Comparison of ENCODE assay signal across 19 cellular contexts in the genomic region with DNA sequence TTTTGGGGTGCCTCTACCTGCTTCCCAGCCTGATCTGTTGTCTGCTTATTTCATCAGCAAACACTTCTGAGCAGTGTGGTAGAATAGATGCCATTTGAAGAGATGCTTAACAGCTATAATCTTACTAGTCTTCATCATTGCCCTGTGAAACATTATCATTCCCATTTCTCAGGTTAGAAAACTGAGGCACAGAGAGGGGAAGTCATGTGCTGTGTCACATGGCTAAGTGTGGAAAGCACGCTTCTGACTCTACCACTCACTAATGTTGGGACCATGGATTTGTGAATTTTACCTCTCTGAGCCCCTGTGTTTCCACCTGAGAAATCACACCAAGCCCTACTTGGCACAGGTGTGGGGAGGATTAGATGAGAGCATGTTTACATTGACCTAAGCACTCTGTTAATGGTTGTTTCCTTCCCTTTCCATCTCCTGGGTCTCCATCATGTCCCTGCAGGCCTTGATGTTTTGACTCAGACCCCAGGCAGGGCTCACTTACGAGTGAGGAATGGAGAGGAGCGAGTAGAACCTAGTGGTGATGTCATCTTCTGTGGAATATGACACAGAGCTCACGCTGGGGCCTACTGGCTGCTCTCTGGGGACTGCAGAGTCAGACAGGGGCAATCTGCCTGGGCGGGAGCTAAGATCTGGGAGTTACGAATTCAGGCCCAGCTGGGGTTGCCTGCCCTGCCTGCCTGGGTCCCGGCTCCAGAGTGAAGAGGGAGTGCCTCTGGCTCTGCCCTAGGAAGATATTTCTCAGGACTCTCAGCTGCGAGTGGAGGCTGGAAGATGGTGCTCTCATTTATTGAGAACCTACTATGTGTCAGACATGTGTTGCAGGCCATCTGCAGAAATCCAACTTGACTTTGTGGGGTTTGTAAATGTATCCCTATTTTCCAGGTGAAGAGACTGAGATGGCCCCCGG.
DNase-seq lines count a peak whose midpoint lies in the region; ATAC-seq, FAIRE-seq and TF ChIP-seq lines count a peak whose summit lies in the region.
"Had no signal": no experiment of that assay in that cellular context is flagged by ENCODE, and none has a peak within 500 bp of the region (broad histone marks: within the 10 kb centered on the region; RNA-seq: fewer than 3 reads in every experiment).

No MANE protein-coding gene starts in this region.

- no peak overlapping the region for H3K4ac ChIP-seq in neuronal stem cell (ENCODE audit: low read length)

- H4K20me1 ChIP-seq in astrocyte (ENCODE audit: insufficient read depth, low read length) = no peaks in the 10 kb centered on the region

- no peak overlapping the region for H4K91ac ChIP-seq in neuronal stem cell (ENCODE audit: low read depth, low read length, poor library complexity)

- H3K4me3 ChIP-seq in MG63 (no peak overlapping the region), astrocyte (ENCODE audit: insufficient read depth, low read depth, low read length) (no peak overlapping the region), neuronal stem cell (ENCODE audit: low read length in 2 of 2) (no peak overlapping the region)
- H3K4me3 ChIP-seq: uterus had no signal

- no peaks in the 10 kb centered on the region for H3K4me1 Mint-ChIP-seq in astrocyte (ENCODE audit: low read depth, unreplicated experiment)
- peaks cover 8% of the 10 kb centered on the region for H3K4me1 Mint-ChIP-seq in stimulated activated naive CD8-positive, alpha-beta T cell treated with anti-CD3 and anti-CD28 coated beads, Interleukin-15, amount 100 ng/mL, for 72 hours

- H2AFZ ChIP-seq in astrocyte (ENCODE audit: low read depth, low read length) (no peak overlapping the region), neuronal stem cell (ENCODE audit: low read length) (no peak overlapping the region)

- H2AK5ac ChIP-seq in neuronal stem cell (ENCODE audit: low read depth, low read length) = no peak overlapping the region

- no peak overlapping the region for H3K4me2 ChIP-seq in astrocyte (ENCODE audit: low read length)
- no peak overlapping the region for H3K4me2 ChIP-seq in neuronal stem cell (ENCODE audit: insufficient read depth, low read length, poor library complexity, severe bottlenecking)
- H3K4me2 ChIP-seq: SK-N-SH had no signal

- TF ChIP-seq CTCF in astrocyte (IDR thresholded peaks at IDR 0.05; ENCODE audit: insufficient read depth, low read depth, low read length) = no peak
- TF ChIP-seq CTCF in GM13977 (IDR thresholded peaks at IDR 0.05; ENCODE audit: extremely low read depth, insufficient read depth, missing control alignments) = no peak

- H3K23ac ChIP-seq in neuronal stem cell (ENCODE audit: low read depth, low read length, poor library complexity) = no peak overlapping the region

- no peaks in the 10 kb centered on the region for H3K36me3 ChIP-seq in MG63
- no peaks in the 10 kb centered on the region for H3K36me3 ChIP-seq in astrocyte (ENCODE audit: insufficient read depth, low read length)
- no peaks in the 10 kb centered on the region for H3K36me3 ChIP-seq in neuronal stem cell (replicated peaks in 1 of 2; ENCODE audit: control insufficient read depth in 2 of 2, insufficient read depth in 2 of 2, low read length in 2 of 2)
- H3K36me3 ChIP-seq: uterus had no signal

- H3K27me3 ChIP-seq in MG63 (peaks cover 44% of the 10 kb centered on the region), astrocyte (ENCODE audit: insufficient read depth, low read length) (peaks cover 36% of the 10 kb centered on the region), neuronal stem cell (ENCODE audit: control insufficient read depth in 3 of 3, insufficient read depth in 3 of 3, low read depth in 1 of 3, low read length in 3 of 3) (peaks cover 0 to 63% (median 0%) of the 10 kb centered on the region in 3 experiments)

- in situ Hi-C loops in GM13977 (cut with MboI; ENCODE audit: low pct_unique_long_range_greater_than_20kb, low sequenced_read_pairs, unreplicated experiment) = no loop called here

- no peak overlapping the region for H2BK12ac ChIP-seq in neuronal stem cell (ENCODE audit: low read length)

- DNase-seq in NCI-H1694 (lab: John Stamatoyannopoulos, UW) = peak; percentile 23
- DNase-seq in NCI-H1694 treated with DMSO at 0.1 percent for 48 hours (lab: John Stamatoyannopoulos, UW) = no peak
- DNase-seq in MG63 = peak; percentile 28
- no peak for DNase-seq in astrocyte (ENCODE audit: low read depth)
- no peak for DNase-seq in neuronal stem cell (ENCODE audit: low spot score)
- no peak for DNase-seq in superior temporal gyrus (ENCODE audit: extremely low spot score)
- DNase-seq in stimulated activated naive CD8-positive, alpha-beta T cell treated with anti-CD3 and anti-CD28 coated beads, Interleukin-15, amount 100 ng/mL, for 72 hours = no peak
- no peak for DNase-seq in GM13977 (ENCODE audit: low spot score)
- DNase-seq: activated effector memory CD4-positive, alpha-beta T cell treated with Interleukin-2 at 50 U/mL for 16 hours; aorta; HCEC 1CT; KG1; NCI-H187 treated with DMSO at 0.1 percent for 48 hours; SK-N-SH; stimulated activated naive B cell treated with anti-CD40 and anti-IgM and Interleukin-4, amounts not matched to agents 10 μg/mL and 1 μg/mL and 100 μg/mL, for 72 hours; uterus had no signal

- H3K9ac ChIP-seq in astrocyte (ENCODE audit: low read length) = no peak overlapping the region
- no peak overlapping the region for H3K9ac ChIP-seq in neuronal stem cell (ENCODE audit: low read depth, low read length, poor library complexity)
- H3K9ac ChIP-seq: SK-N-SH had no signal

- H3K4me3 Mint-ChIP-seq in astrocyte (ENCODE audit: unreplicated experiment) = no peak overlapping the region
- H3K4me3 Mint-ChIP-seq in stimulated activated naive CD8-positive, alpha-beta T cell treated with anti-CD3 and anti-CD28 coated beads, Interleukin-15, amount 100 ng/mL, for 72 hours = no peak overlapping the region
- H3K4me3 Mint-ChIP-seq: dendritic cell treated with granulocyte-macrophage colony-stimulating factor and Interleukin-4, amounts not matched to agents 40 ng/mL and 50 ng/mL, for 4 days; memory B cell; neural crest cell; stimulated activated naive B cell treated with anti-CD40 and anti-IgM and Interleukin-4, amounts not matched to agents 10 μg/mL and 1 μg/mL and 100 μg/mL, for 72 hours had no signal

- H2BK15ac ChIP-seq in neuronal stem cell (ENCODE audit: low read length) = no peak overlapping the region

- H3K27ac ChIP-seq in astrocyte (ENCODE audit: low read depth, low read length) (no peak overlapping the region), neuronal stem cell (replicated peaks; ENCODE audit: low read length) (no peak overlapping the region)
- H3K27ac ChIP-seq: uterus had no signal

- no CpG with 5 or more reads among the region's 9 CpGs for WGBS in neuronal stem cell (ENCODE audit: extremely low coverage in 2 of 2, insufficient read length in 2 of 2, insufficient replicate concordance in 1 of 2), 2 donors

- no peak overlapping the region for H2BK5ac ChIP-seq in neuronal stem cell (ENCODE audit: low read length)

- H3K79me2 ChIP-seq in astrocyte (ENCODE audit: insufficient read depth, low read length) = no peaks in the 10 kb centered on the region

- H3K14ac ChIP-seq in neuronal stem cell (ENCODE audit: low read length) = peak overlapping the region; percentile 60

- peak overlapping the region; percentile 36 for H3K27ac Mint-ChIP-seq in astrocyte (ENCODE audit: unreplicated experiment)
- H3K27ac Mint-ChIP-seq in stimulated activated naive CD8-positive, alpha-beta T cell treated with anti-CD3 and anti-CD28 coated beads, Interleukin-15, amount 100 ng/mL, for 72 hours = no peak overlapping the region
- H3K27ac Mint-ChIP-seq: dendritic cell treated with granulocyte-macrophage colony-stimulating factor and Interleukin-4, amounts not matched to agents 40 ng/mL and 50 ng/mL, for 4 days; memory B cell; stimulated activated naive B cell treated with anti-CD40 and anti-IgM and Interleukin-4, amounts not matched to agents 10 μg/mL and 1 μg/mL and 100 μg/mL, for 72 hours had no signal

- H3K4me1 ChIP-seq in astrocyte (ENCODE audit: insufficient read depth, low read length) (no peaks in the 10 kb centered on the region), neuronal stem cell (ENCODE audit: control insufficient read depth in 2 of 2, insufficient read depth in 1 of 2, low read depth in 1 of 2, low read length in 2 of 2) (no peaks in the 10 kb centered on the region)
- H3K4me1 ChIP-seq: uterus had no signal

- H3K36me3 Mint-ChIP-seq in astrocyte (ENCODE audit: low read depth, unreplicated experiment) = no peaks in the 10 kb centered on the region
- H3K36me3 Mint-ChIP-seq: memory B cell; stimulated activated naive B cell treated with anti-CD40 and anti-IgM and Interleukin-4, amounts not matched to agents 10 μg/mL and 1 μg/mL and 100 μg/mL, for 72 hours had no signal

- H2BK120ac ChIP-seq in neuronal stem cell (ENCODE audit: low read depth, low read length) = no peak overlapping the region

- FAIRE-seq in astrocyte (lab: Jason Lieb, UNC) = no peak

- H3K79me1 ChIP-seq in neuronal stem cell (ENCODE audit: low read depth, low read length) = no peaks in the 10 kb centered on the region

- H3K9me3 ChIP-seq in MG63 = no peaks in the 10 kb centered on the region
- H3K9me3 ChIP-seq in astrocyte (ENCODE audit: insufficient read depth, low read depth, low read length) = no peaks in the 10 kb centered on the region
- no peaks in the 10 kb centered on the region for H3K9me3 ChIP-seq in neuronal stem cell (replicated peaks in 1 of 2; ENCODE audit: control insufficient read depth in 2 of 2, insufficient read depth in 1 of 2, low read depth in 1 of 2, low read length in 2 of 2)
- H3K9me3 ChIP-seq: SK-N-SH, uterus had no signal

- peak overlapping the region; percentile 49 for H3K18ac ChIP-seq in neuronal stem cell (ENCODE audit: low read length)

- no peak for ATAC-seq in stimulated activated naive CD8-positive, alpha-beta T cell treated with anti-CD3 and anti-CD28 coated beads, Interleukin-15, amount 100 ng/mL, for 72 hours
- ATAC-seq: stimulated activated naive B cell treated with anti-CD40 and anti-IgM and Interleukin-4, amounts not matched to agents 10 μg/mL and 1 μg/mL and 100 μg/mL, for 72 hours had no signal

- peaks cover 67% of the 10 kb centered on the region for H3K27me3 Mint-ChIP-seq in astrocyte (ENCODE audit: low read depth, unreplicated experiment)
- H3K27me3 Mint-ChIP-seq in stimulated activated naive CD8-positive, alpha-beta T cell treated with anti-CD3 and anti-CD28 coated beads, Interleukin-15, amount 100 ng/mL, for 72 hours = peaks cover 65% of the 10 kb centered on the region

- H4K8ac ChIP-seq in neuronal stem cell (ENCODE audit: low read depth, low read length) = no peak overlapping the region

- no peaks in the 10 kb centered on the region for H3K9me3 Mint-ChIP-seq in astrocyte (ENCODE audit: unreplicated experiment)
- H3K9me3 Mint-ChIP-seq in stimulated activated naive CD8-positive, alpha-beta T cell treated with anti-CD3 and anti-CD28 coated beads, Interleukin-15, amount 100 ng/mL, for 72 hours = no peaks in the 10 kb centered on the region
- H3K9me3 Mint-ChIP-seq: dendritic cell treated with granulocyte-macrophage colony-stimulating factor and Interleukin-4, amounts not matched to agents 40 ng/mL and 50 ng/mL, for 4 days; memory B cell; neural crest cell; stimulated activated naive B cell treated with anti-CD40 and anti-IgM and Interleukin-4, amounts not matched to agents 10 μg/mL and 1 μg/mL and 100 μg/mL, for 72 hours had no signal

Comparison
In these comparisons a context has a peak if more than half of its experiments do, and no peak if none do; other contexts are left out.
1. DNase-seq: peak in NCI-H1694 (single experiment) and MG63 (single experiment); none in NCI-H1694 treated with DMSO at 0.1 percent for 48 hours (single experiment), astrocyte (single experiment), neuronal stem cell (single experiment), superior temporal gyrus (single experiment), stimulated activated naive CD8-positive, alpha-beta T cell treated with anti-CD3 and anti-CD28 coated beads, Interleukin-15, amount 100 ng/mL, for 72 hours (0 of 2) and GM13977 (single experiment).